ENCODE assay signal across 1 cellular context in genomic region chr1:56284933-56285332, GRCh38.
A peak's percentile ranks its signal among the peaks of the same experiment; 100 is the strongest.
TF ChIP-seq lines count a peak whose summit lies in the region.

No MANE protein-coding gene starts in this region.

TF ChIP-seq in HepG2, 621 proteins besides CTCF, POLR2A, EP300 and RAD21 (continued from another document and continues in another):
- no peak for TF ChIP-seq ZNF407 (CRISPR knock-in tag; IDR thresholded peaks at IDR 0.05; ENCODE audit: not compliant biosample characterization)
- TF ChIP-seq ZNF598 (CRISPR knock-in tag; IDR thresholded peaks at IDR 0.05; ENCODE audit: borderline replicate concordance): no peak
- 0 out of 2 replicates have a peak, but pooled peaks have one; percentile 52 for TF ChIP-seq HDAC2 (CRISPR knock-in tag; IDR thresholded peaks at IDR 0.05)
- no peak for TF ChIP-seq CEBPZ (IDR thresholded peaks at IDR 0.05; ENCODE audit: low read length)
- TF ChIP-seq YY1 (IDR thresholded peaks at IDR 0.05; ENCODE audit: insufficient read depth, insufficient replicate concordance, low read depth, low read length): no peak
- no peak for TF ChIP-seq ZNF766 (CRISPR knock-in tag; IDR thresholded peaks at IDR 0.05; ENCODE audit: borderline replicate concordance)
- TF ChIP-seq MAX (IDR thresholded peaks at IDR 0.05): no peak
- no peak for TF ChIP-seq DZIP1 (CRISPR knock-in tag; IDR thresholded peaks at IDR 0.05)
- peak; percentile 93 for TF ChIP-seq HNF1B (CRISPR knock-in tag; IDR thresholded peaks at IDR 0.05)
- TF ChIP-seq ZNF512 (CRISPR knock-in tag; IDR thresholded peaks at IDR 0.05): no peak
- TF ChIP-seq AKNA (CRISPR knock-in tag; IDR thresholded peaks at IDR 0.05; ENCODE audit: borderline replicate concordance): no peak
- peak; percentile 95 for TF ChIP-seq MIER2 (CRISPR knock-in tag; IDR thresholded peaks at IDR 0.05)
- TF ChIP-seq CEBPB (IDR thresholded peaks at IDR 0.05; ENCODE audit: borderline replicate concordance, low read depth, low read length): peak; percentile 80; the same call in 1 of the 2 replicates
- no peak for TF ChIP-seq BATF2 (CRISPR knock-in tag; IDR thresholded peaks at IDR 0.05)
- TF ChIP-seq PBX3 (CRISPR knock-in tag; IDR thresholded peaks at IDR 0.05; ENCODE audit: borderline replicate concordance): no peak
- TF ChIP-seq ZSCAN25 (CRISPR knock-in tag; IDR thresholded peaks at IDR 0.05): no peak
- TF ChIP-seq ZNF10 (CRISPR knock-in tag; IDR thresholded peaks at IDR 0.05; ENCODE audit: borderline replicate concordance, low read depth): no peak
- no peak for TF ChIP-seq ZNF720 (CRISPR knock-in tag; IDR thresholded peaks at IDR 0.05)
- TF ChIP-seq CBX2 (IDR thresholded peaks at IDR 0.05; ENCODE audit: low read depth, low read length): no peak
- TF ChIP-seq CBX2 (CRISPR knock-in tag; IDR thresholded peaks at IDR 0.05; ENCODE audit: low read depth): no peak
- TF ChIP-seq ZNF383 (CRISPR knock-in tag; IDR thresholded peaks at IDR 0.05; ENCODE audit: borderline replicate concordance): no peak
